ENCODE assay signal across 1 cellular context in the genomic region with DNA sequence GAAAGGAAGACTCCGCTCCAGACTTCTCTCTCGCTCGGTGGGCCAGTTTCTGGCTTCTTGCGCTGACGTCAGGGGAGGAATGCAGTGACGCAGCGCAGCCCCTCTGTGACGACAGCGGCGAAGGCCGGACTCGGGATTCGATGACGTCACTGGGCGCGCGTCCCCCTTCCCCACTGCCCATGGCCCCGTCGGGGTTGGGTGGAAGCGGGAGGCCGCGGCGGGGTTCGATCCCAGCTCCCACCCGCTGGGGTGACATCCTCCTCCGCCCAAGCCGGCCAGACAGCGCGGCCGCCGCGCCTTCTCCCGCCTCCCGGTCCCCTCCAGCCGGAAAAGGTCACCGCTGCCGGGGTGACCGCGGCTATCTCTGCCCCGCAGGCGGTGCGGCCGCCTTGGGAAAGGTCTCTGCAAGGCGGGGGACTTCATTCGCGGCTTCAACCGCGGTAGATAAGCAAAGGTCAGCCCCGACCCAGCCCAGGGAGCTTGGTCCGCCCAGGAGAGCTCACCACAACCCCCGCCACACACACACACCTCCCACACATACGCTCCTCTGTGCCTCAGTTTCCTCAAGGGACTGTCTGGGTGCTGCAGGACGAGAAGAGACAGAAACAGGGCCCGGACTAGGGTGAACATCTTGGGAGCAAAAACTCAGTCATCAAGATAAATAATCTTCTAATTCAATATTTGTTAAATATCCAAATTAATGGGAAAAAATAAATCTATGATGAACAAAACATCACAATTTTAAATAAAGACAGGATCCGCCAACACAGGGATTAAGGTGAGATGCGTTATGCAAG.
TF ChIP-seq lines count a peak whose summit lies in the region.

No MANE protein-coding gene starts in this region.

TF ChIP-seq in K562, 482 proteins besides CTCF, POLR2A, EP300 and RAD21 (continued from another document and continues in another):
- TF ChIP-seq, protein P1, sequence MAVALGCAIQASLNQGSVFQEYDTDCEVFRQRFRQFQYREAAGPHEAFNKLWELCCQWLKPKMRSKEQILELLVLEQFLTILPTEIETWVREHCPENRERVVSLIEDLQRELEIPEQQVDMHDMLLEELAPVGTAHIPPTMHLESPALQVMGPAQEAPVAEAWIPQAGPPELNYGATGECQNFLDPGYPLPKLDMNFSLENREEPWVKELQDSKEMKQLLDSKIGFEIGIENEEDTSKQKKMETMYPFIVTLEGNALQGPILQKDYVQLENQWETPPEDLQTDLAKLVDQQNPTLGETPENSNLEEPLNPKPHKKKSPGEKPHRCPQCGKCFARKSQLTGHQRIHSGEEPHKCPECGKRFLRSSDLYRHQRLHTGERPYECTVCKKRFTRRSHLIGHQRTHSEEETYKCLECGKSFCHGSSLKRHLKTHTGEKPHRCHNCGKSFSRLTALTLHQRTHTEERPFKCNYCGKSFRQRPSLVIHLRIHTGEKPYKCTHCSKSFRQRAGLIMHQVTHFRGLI (CRISPR knock-in tag; IDR thresholded peaks at IDR 0.05): no peak
- TF ChIP-seq TCF7 (IDR thresholded peaks at IDR 0.05; ENCODE audit: borderline replicate concordance) (no peak), JUNB (CRISPR knock-in tag; conservative IDR thresholded peaks at IDR 0.05) (peak; percentile 97), GABPB1 (CRISPR knock-in tag; IDR thresholded peaks at IDR 0.05) (peak; percentile 92), RNF2 (IDR thresholded peaks at IDR 0.05) (peak; percentile 99), CTBP1 (IDR thresholded peaks at IDR 0.05; ENCODE audit: borderline replicate concordance) (peak; percentile 96), DACH1 (IDR thresholded peaks at IDR 0.05; ENCODE audit: partially characterized antibody) (peak; percentile 75), ZBTB7A (IDR thresholded peaks at IDR 0.05; ENCODE audit: borderline replicate concordance, control insufficient read depth, low read depth, low read length) (peak; percentile 94), FOSL1 (tag; conservative IDR thresholded peaks at IDR 0.05) (peak; percentile 84), ELF1 (tag; IDR thresholded peaks at IDR 0.05) (peak; percentile 69; the same call in 1 of the 2 replicates), MEF2D (tag; conservative IDR thresholded peaks at IDR 0.05; ENCODE audit: low read depth) (peak; percentile 59; the same call in 1 of the 2 replicates), CEBPB (tag; IDR thresholded peaks at IDR 0.05) (0 out of 2 replicates have a peak, but pooled peaks have one; percentile 49), HNRNPL (IDR thresholded peaks at IDR 0.05; ENCODE audit: low read depth, low read length) (no peak), KLF13 (tag; IDR thresholded peaks at IDR 0.05; ENCODE audit: borderline replicate concordance, low read depth) (no peak; the same call in 1 of the 2 replicates), RUNX1 (IDR thresholded peaks at IDR 0.05; ENCODE audit: low read depth) (peak; percentile 98), KLF6 (CRISPR knock-in tag; IDR thresholded peaks at IDR 0.05; ENCODE audit: borderline replicate concordance) (peak; percentile 40; the same call in 1 of the 2 replicates), KDM2B (CRISPR knock-in tag; IDR thresholded peaks at IDR 0.05) (0 out of 2 replicates have a peak, but pooled peaks have one; percentile 34), ADNP (tag; IDR thresholded peaks at IDR 0.05) (peak; percentile 90; the same call in 1 of the 2 replicates), NR4A1 (CRISPR knock-in tag; IDR thresholded peaks at IDR 0.05) (peak; percentile 89; the same call in 1 of the 2 replicates), NR4A1 (tag; IDR thresholded peaks at IDR 0.05) (peak; percentile 90), DIDO1 (tag; IDR thresholded peaks at IDR 0.05; ENCODE audit: low read depth) (0 out of 2 replicates have a peak, but pooled peaks have one; percentile 13), BHLHE40 (IDR thresholded peaks at IDR 0.05; ENCODE audit: low read length) (peak; percentile 68), DNMT1 (IDR thresholded peaks at IDR 0.05) (0 out of 2 replicates have a peak, but pooled peaks have one; percentile 66), SMAD3 (CRISPR knock-in tag; conservative IDR thresholded peaks at IDR 0.05) (peak; percentile 83), HNRNPK (IDR thresholded peaks at IDR 0.05; ENCODE audit: low read depth, low read length, poor library complexity, severe bottlenecking) (no peak), SRF (CRISPR knock-in tag; IDR thresholded peaks at IDR 0.05) (peak in 1 of 2 experiments; percentile 86; a peak in 2 of 4 replicates)
- TF ChIP-seq, protein P2, sequence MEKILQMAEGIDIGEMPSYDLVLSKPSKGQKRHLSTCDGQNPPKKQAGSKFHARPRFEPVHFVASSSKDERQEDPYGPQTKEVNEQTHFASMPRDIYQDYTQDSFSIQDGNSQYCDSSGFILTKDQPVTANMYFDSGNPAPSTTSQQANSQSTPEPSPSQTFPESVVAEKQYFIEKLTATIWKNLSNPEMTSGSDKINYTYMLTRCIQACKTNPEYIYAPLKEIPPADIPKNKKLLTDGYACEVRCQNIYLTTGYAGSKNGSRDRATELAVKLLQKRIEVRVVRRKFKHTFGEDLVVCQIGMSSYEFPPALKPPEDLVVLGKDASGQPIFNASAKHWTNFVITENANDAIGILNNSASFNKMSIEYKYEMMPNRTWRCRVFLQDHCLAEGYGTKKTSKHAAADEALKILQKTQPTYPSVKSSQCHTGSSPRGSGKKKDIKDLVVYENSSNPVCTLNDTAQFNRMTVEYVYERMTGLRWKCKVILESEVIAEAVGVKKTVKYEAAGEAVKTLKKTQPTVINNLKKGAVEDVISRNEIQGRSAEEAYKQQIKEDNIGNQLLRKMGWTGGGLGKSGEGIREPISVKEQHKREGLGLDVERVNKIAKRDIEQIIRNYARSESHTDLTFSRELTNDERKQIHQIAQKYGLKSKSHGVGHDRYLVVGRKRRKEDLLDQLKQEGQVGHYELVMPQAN (IDR thresholded peaks at IDR 0.05; ENCODE audit: borderline replicate concordance): peak; percentile 64; the same call in 1 of the 2 replicates
- TF ChIP-seq, protein P3, sequence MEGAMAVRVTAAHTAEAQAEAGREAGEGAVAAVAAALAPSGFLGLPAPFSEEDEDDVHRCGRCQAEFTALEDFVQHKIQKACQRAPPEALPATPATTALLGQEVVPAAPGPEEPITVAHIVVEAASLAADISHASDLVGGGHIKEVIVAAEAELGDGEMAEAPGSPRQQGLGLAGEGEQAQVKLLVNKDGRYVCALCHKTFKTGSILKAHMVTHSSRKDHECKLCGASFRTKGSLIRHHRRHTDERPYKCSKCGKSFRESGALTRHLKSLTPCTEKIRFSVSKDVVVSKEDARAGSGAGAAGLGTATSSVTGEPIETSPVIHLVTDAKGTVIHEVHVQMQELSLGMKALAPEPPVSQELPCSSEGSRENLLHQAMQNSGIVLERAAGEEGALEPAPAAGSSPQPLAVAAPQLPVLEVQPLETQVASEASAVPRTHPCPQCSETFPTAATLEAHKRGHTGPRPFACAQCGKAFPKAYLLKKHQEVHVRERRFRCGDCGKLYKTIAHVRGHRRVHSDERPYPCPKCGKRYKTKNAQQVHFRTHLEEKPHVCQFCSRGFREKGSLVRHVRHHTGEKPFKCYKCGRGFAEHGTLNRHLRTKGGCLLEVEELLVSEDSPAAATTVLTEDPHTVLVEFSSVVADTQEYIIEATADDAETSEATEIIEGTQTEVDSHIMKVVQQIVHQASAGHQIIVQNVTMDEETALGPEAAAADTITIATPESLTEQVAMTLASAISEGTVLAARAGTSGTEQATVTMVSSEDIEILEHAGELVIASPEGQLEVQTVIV (CRISPR knock-in tag; IDR thresholded peaks at IDR 0.05; ENCODE audit: borderline replicate concordance): no peak
- TF ChIP-seq, protein P4, sequence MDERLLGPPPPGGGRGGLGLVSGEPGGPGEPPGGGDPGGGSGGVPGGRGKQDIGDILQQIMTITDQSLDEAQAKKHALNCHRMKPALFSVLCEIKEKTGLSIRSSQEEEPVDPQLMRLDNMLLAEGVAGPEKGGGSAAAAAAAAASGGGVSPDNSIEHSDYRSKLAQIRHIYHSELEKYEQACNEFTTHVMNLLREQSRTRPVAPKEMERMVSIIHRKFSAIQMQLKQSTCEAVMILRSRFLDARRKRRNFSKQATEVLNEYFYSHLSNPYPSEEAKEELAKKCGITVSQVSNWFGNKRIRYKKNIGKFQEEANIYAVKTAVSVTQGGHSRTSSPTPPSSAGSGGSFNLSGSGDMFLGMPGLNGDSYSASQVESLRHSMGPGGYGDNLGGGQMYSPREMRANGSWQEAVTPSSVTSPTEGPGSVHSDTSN (CRISPR knock-in tag; IDR thresholded peaks at IDR 0.05; ENCODE audit: low read depth): no peak
- TF ChIP-seq, protein P4 (tag; conservative IDR thresholded peaks at IDR 0.05; ENCODE audit: low read depth): no peak
- TF ChIP-seq, protein P5, sequence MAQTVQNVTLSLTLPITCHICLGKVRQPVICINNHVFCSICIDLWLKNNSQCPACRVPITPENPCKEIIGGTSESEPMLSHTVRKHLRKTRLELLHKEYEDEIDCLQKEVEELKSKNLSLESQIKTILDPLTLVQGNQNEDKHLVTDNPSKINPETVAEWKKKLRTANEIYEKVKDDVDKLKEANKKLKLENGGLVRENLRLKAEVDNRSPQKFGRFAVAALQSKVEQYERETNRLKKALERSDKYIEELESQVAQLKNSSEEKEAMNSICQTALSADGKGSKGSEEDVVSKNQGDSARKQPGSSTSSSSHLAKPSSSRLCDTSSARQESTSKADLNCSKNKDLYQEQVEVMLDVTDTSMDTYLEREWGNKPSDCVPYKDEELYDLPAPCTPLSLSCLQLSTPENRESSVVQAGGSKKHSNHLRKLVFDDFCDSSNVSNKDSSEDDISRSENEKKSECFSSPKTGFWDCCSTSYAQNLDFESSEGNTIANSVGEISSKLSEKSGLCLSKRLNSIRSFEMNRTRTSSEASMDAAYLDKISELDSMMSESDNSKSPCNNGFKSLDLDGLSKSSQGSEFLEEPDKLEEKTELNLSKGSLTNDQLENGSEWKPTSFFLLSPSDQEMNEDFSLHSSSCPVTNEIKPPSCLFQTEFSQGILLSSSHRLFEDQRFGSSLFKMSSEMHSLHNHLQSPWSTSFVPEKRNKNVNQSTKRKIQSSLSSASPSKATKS (CRISPR knock-in tag; IDR thresholded peaks at IDR 0.05): no peak
- TF ChIP-seq, protein P6, sequence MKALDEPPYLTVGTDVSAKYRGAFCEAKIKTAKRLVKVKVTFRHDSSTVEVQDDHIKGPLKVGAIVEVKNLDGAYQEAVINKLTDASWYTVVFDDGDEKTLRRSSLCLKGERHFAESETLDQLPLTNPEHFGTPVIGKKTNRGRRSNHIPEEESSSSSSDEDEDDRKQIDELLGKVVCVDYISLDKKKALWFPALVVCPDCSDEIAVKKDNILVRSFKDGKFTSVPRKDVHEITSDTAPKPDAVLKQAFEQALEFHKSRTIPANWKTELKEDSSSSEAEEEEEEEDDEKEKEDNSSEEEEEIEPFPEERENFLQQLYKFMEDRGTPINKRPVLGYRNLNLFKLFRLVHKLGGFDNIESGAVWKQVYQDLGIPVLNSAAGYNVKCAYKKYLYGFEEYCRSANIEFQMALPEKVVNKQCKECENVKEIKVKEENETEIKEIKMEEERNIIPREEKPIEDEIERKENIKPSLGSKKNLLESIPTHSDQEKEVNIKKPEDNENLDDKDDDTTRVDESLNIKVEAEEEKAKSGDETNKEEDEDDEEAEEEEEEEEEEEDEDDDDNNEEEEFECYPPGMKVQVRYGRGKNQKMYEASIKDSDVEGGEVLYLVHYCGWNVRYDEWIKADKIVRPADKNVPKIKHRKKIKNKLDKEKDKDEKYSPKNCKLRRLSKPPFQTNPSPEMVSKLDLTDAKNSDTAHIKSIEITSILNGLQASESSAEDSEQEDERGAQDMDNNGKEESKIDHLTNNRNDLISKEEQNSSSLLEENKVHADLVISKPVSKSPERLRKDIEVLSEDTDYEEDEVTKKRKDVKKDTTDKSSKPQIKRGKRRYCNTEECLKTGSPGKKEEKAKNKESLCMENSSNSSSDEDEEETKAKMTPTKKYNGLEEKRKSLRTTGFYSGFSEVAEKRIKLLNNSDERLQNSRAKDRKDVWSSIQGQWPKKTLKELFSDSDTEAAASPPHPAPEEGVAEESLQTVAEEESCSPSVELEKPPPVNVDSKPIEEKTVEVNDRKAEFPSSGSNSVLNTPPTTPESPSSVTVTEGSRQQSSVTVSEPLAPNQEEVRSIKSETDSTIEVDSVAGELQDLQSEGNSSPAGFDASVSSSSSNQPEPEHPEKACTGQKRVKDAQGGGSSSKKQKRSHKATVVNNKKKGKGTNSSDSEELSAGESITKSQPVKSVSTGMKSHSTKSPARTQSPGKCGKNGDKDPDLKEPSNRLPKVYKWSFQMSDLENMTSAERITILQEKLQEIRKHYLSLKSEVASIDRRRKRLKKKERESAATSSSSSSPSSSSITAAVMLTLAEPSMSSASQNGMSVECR (CRISPR knock-in tag; IDR thresholded peaks at IDR 0.05): no peak; the same call in 1 of the 2 replicates
- TF ChIP-seq, protein P7, sequence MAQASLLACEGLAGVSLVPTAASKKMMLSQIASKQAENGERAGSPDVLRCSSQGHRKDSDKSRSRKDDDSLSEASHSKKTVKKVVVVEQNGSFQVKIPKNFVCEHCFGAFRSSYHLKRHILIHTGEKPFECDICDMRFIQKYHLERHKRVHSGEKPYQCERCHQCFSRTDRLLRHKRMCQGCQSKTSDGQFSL (CRISPR knock-in tag; IDR thresholded peaks at IDR 0.05): peak; percentile 75
- TF ChIP-seq, protein P7 (tag; IDR thresholded peaks at IDR 0.05): no peak
- TF ChIP-seq, protein P8, sequence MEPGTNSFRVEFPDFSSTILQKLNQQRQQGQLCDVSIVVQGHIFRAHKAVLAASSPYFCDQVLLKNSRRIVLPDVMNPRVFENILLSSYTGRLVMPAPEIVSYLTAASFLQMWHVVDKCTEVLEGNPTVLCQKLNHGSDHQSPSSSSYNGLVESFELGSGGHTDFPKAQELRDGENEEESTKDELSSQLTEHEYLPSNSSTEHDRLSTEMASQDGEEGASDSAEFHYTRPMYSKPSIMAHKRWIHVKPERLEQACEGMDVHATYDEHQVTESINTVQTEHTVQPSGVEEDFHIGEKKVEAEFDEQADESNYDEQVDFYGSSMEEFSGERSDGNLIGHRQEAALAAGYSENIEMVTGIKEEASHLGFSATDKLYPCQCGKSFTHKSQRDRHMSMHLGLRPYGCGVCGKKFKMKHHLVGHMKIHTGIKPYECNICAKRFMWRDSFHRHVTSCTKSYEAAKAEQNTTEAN (CRISPR knock-in tag; IDR thresholded peaks at IDR 0.05): no peak
- TF ChIP-seq, protein P9, sequence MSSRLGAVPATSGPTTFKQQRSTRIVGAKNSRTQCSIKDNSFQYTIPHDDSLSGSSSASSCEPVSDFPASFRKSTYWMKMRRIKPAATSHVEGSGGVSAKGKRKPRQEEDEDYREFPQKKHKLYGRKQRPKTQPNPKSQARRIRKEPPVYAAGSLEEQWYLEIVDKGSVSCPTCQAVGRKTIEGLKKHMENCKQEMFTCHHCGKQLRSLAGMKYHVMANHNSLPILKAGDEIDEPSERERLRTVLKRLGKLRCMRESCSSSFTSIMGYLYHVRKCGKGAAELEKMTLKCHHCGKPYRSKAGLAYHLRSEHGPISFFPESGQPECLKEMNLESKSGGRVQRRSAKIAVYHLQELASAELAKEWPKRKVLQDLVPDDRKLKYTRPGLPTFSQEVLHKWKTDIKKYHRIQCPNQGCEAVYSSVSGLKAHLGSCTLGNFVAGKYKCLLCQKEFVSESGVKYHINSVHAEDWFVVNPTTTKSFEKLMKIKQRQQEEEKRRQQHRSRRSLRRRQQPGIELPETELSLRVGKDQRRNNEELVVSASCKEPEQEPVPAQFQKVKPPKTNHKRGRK (tag; IDR thresholded peaks at IDR 0.05): no peak
